In genomic region chr3:53324011-53324544, GRCh38 we compare ENCODE assay signal across 27 cellular contexts. TPM values are rescaled to one million over a fixed set of nuclear protein-coding genes. Genes with fewer than 3 reads are reported as not detected.
DNase-seq lines count a peak whose midpoint lies in the region; ATAC-seq and TF ChIP-seq lines count a peak whose summit lies in the region.
"Had no signal": no experiment of that assay in that cellular context is flagged by ENCODE, and none has a peak within 500 bp of the region (broad histone marks: within the 10 kb centered on the region; RNA-seq: fewer than 3 reads in every experiment).

No MANE protein-coding gene starts in this region.

- H4K20me1 ChIP-seq in H9 (ENCODE audit: control insufficient read depth, insufficient read depth, insufficient read length): no peaks in the 10 kb centered on the region

- no peak overlapping the region for H2BK12ac ChIP-seq in H9 (ENCODE audit: insufficient read length, low read depth, low read length)

- no peak overlapping the region for H2BK120ac ChIP-seq in H9 (ENCODE audit: low read depth, low read length, poor library complexity, severe bottlenecking)

- no peak overlapping the region for H3K4me3 Mint-ChIP-seq in H9
- no peak overlapping the region for H3K4me3 Mint-ChIP-seq in CD8-positive, alpha-beta T cell
- H3K4me3 Mint-ChIP-seq in MCF 10A (ENCODE audit: unreplicated experiment): no peak overlapping the region
- H3K4me3 Mint-ChIP-seq: activated CD4-positive, alpha-beta T cell treated with anti-CD3 and anti-CD28 coated beads, Interleukin-2, amount 10 ng/mL, durations not matched to agents 24 days and 14 days; activated naive CD8-positive, alpha-beta T cell treated with anti-CD3 and anti-CD28 coated beads, Interleukin-2, amount 50 U/mL, for 24 hours; activated T-cell treated with anti-CD3 and anti-CD28 coated beads, Interleukin-2, amount 50 U/mL, for 24 hours; HFFc6; stimulated activated naive CD8-positive, alpha-beta T cell treated with anti-CD3 and anti-CD28 coated beads, Interleukin-15, amount 100 ng/mL, for 72 hours had no signal

- H3K4ac ChIP-seq in H9 (ENCODE audit: low read depth, low read length): no peak overlapping the region

- peaks cover 0 to 8% of the 10 kb centered on the region in 2 donors for H3K36me3 ChIP-seq in gastrocnemius medialis
- no peaks in the 10 kb centered on the region for H3K36me3 ChIP-seq in CD8-positive, alpha-beta T cell (ENCODE audit: insufficient read depth, low read length)
- H3K36me3 ChIP-seq in tibial artery: peaks cover under 1 to 32% (median 8%) of the 10 kb centered on the region in 3 donors

- peaks cover 3% of the 10 kb centered on the region for H3K79me1 ChIP-seq in H9 (ENCODE audit: insufficient read depth, low read depth, low read length, poor library complexity, severe bottlenecking)

- no peak overlapping the region for H2BK15ac ChIP-seq in H9 (ENCODE audit: low read depth, low read length)

- in situ Hi-C loops in gastrocnemius medialis (cut with MboI; ENCODE audit: low sequenced_read_pairs in 4 of 4): no loop called here

- peaks cover 15 to 37% (median 26%) of the 10 kb centered on the region in 3 experiments for H3K36me3 Mint-ChIP-seq in H9 (ENCODE audit: insufficient read depth in 1 of 3, low read depth in 3 of 3)
- H3K36me3 Mint-ChIP-seq in CD8-positive, alpha-beta T cell: peaks cover 46% of the 10 kb centered on the region
- H3K36me3 Mint-ChIP-seq in MCF 10A (ENCODE audit: insufficient read depth, unreplicated experiment): peaks cover 58% of the 10 kb centered on the region

- no TSS peak for BruUV-seq in MCF 10A (replicated peaks; lab: Mats Ljungman, UMichigan)

- no peak overlapping the region for H2BK20ac ChIP-seq in H9 (ENCODE audit: low read depth, low read length, poor library complexity, severe bottlenecking)

- intact Hi-C loops in right cardiac atrium (cut with DNase I): no loop called here
- intact Hi-C loops in gastrocnemius medialis (cut with DNase I; ENCODE audit: low total_unique reads): no loop called here
- intact Hi-C loops in CD8-positive, alpha-beta T cell (cut with DNase I, micrococcal nuclease): no loop called here
- intact Hi-C loops in tibial artery (cut with DNase I; ENCODE audit: low total_unique reads): no loop called here
- intact Hi-C loops in MCF 10A (cut with micrococcal nuclease): no loop called here

- H2BK5ac ChIP-seq in H9 (ENCODE audit: insufficient read length, low read length): no peak overlapping the region

- no peak overlapping the region for H3K18ac ChIP-seq in H9 (ENCODE audit: insufficient read length, low read depth, low read length)

- no peak overlapping the region for H3K4me2 ChIP-seq in H9 (ENCODE audit: insufficient read depth, insufficient read length, low read length)
- H3K4me2 ChIP-seq: BLaER1 treated with 17β-estradiol and CSF1 and Interleukin-3, amounts not matched to agents 10 nM and 100 nM had no signal

- no peak overlapping the region for H3K27ac ChIP-seq in H9 (ENCODE audit: insufficient read length, low read depth, low read length)
- H3K27ac ChIP-seq in right cardiac atrium (ENCODE audit: low read length): peak overlapping the region; percentile 43
- H3K27ac ChIP-seq in gastrocnemius medialis: peak overlapping the region; percentile 44 to 74 (median 50)
- H3K27ac ChIP-seq in CD8-positive, alpha-beta T cell (ENCODE audit: low read depth, low read length): no peak overlapping the region
- H3K27ac ChIP-seq in tibial artery: no peak overlapping the region
- H3K27ac ChIP-seq: BLaER1 treated with 17β-estradiol and CSF1 and Interleukin-3, amounts not matched to agents 10 nM and 100 nM; HL-60; transverse colon had no signal

- H3K4me1 Mint-ChIP-seq in H9: no peaks in the 10 kb centered on the region
- H3K4me1 Mint-ChIP-seq in CD8-positive, alpha-beta T cell (ENCODE audit: low read depth): peaks cover 42% of the 10 kb centered on the region
- no peaks in the 10 kb centered on the region for H3K4me1 Mint-ChIP-seq in MCF 10A (ENCODE audit: insufficient read depth, unreplicated experiment)

- no CpG with 5 or more reads among the region's 5 CpGs for WGBS in H9 (ENCODE audit: extremely low coverage, insufficient read length, low lambda C conversion rate)
- WGBS in right cardiac atrium: 30% methylated on average over 5 of the region's 5 CpGs

- H3K27me3 Mint-ChIP-seq in H9 (ENCODE audit: low read depth) (no peaks in the 10 kb centered on the region), MCF 10A (ENCODE audit: insufficient read depth, unreplicated experiment) (no peaks in the 10 kb centered on the region)
- no peaks in the 10 kb centered on the region for H3K27me3 Mint-ChIP-seq in CD8-positive, alpha-beta T cell (ENCODE audit: low read depth)
- H3K27me3 Mint-ChIP-seq: activated CD4-positive, alpha-beta T cell treated with anti-CD3 and anti-CD28 coated beads, Interleukin-2, amount 10 ng/mL, durations not matched to agents 24 days and 14 days; activated naive CD8-positive, alpha-beta T cell treated with anti-CD3 and anti-CD28 coated beads, Interleukin-2, amount 50 U/mL, for 24 hours; activated T-cell treated with anti-CD3 and anti-CD28 coated beads, Interleukin-2, amount 50 U/mL, for 24 hours; stimulated activated naive CD8-positive, alpha-beta T cell treated with anti-CD3 and anti-CD28 coated beads, Interleukin-15, amount 100 ng/mL, for 72 hours had no signal

- POLR2A ChIA-PET in CD8-positive, alpha-beta T cell (lab: Charles Lee): no interaction called here
- POLR2A ChIA-PET in MCF 10A (lab: Yijun Ruan, JAX): interaction anchor here (1.3 kb wide), 1 partner anchor 17 kb away, joined by 3 read pairs; no protein-coding TSS in a partner anchor

- no peak overlapping the region for H3K56ac ChIP-seq in H9 (ENCODE audit: insufficient read length, low read depth, low read length)

- H3K4me3 ChIP-seq in right cardiac atrium (ENCODE audit: low read length) (no peak overlapping the region), gastrocnemius medialis (no peak overlapping the region), tibial artery (no peak overlapping the region)
- H3K4me3 ChIP-seq in CD8-positive, alpha-beta T cell (ENCODE audit: low read depth, low read length): no peak overlapping the region
- H3K4me3 ChIP-seq: BLaER1 treated with 17β-estradiol and CSF1 and Interleukin-3, amounts not matched to agents 10 nM and 100 nM; transverse colon had no signal

- no peaks in the 10 kb centered on the region for H3K23me2 ChIP-seq in H9 (ENCODE audit: insufficient read length, low read depth, low read length, poor library complexity, severe bottlenecking)

- no peak overlapping the region for H4K91ac ChIP-seq in H9 (ENCODE audit: insufficient read length, low read depth, low read length)

- no peak for TF ChIP-seq POLR2A in gastrocnemius medialis (IDR thresholded peaks at IDR 0.05)

- no peak for TF ChIP-seq CTCF in H9 (conservative IDR thresholded peaks at IDR 0.05)
- no peak for TF ChIP-seq CTCF in gastrocnemius medialis (IDR thresholded peaks at IDR 0.05 in 4 of 5, conservative IDR thresholded peaks at IDR 0.05 in 1 of 5)
- TF ChIP-seq CTCF in CD8-positive, alpha-beta T cell (IDR thresholded peaks at IDR 0.05): no peak
- TF ChIP-seq CTCF in tibial artery (IDR thresholded peaks at IDR 0.05): no peak
- no peak for TF ChIP-seq CTCF in MCF 10A (IDR thresholded peaks at IDR 0.05; ENCODE audit: unreplicated experiment)

- no peak overlapping the region for H3K9ac ChIP-seq in H9 (ENCODE audit: extremely low read depth, insufficient read length, low read length)
- H3K9ac ChIP-seq: BLaER1 treated with 17β-estradiol and CSF1 and Interleukin-3, amounts not matched to agents 10 nM and 100 nM had no signal

- CTCF ChIA-PET in CD8-positive, alpha-beta T cell (lab: Charles Lee): interaction anchor here (0.9 to 1.6 kb wide), 2 partner anchors 9 to 27 kb away, joined by 3 to 4 read pairs; no protein-coding TSS in a partner anchor
- CTCF ChIA-PET in MCF 10A (lab: Yijun Ruan, JAX): interaction anchor here (0.6 to 1.6 kb wide), 6 partner anchors 22 to 562 kb away, joined by 3 to 5 read pairs (median 3); partner anchors contain the start of gene DCP1A

- H3K27me3 ChIP-seq in H9 (ENCODE audit: insufficient read depth, low read length) (no peaks in the 10 kb centered on the region), right cardiac atrium (ENCODE audit: control insufficient read depth, insufficient read depth) (no peaks in the 10 kb centered on the region), gastrocnemius medialis (no peaks in the 10 kb centered on the region), tibial artery (no peaks in the 10 kb centered on the region)
- H3K27me3 ChIP-seq in CD8-positive, alpha-beta T cell (ENCODE audit: insufficient read depth, low read length): no peaks in the 10 kb centered on the region
- H3K27me3 ChIP-seq: BLaER1 treated with 17β-estradiol and CSF1 and Interleukin-3, amounts not matched to agents 10 nM and 100 nM; transverse colon had no signal

- no peak overlapping the region for H2AFZ ChIP-seq in H9 (ENCODE audit: low read length)

- peak; percentile 68 to 81 for ATAC-seq in right cardiac atrium
- ATAC-seq in gastrocnemius medialis: peak; percentile 35 to 51
- no peak for ATAC-seq in CD8-positive, alpha-beta T cell
- ATAC-seq: activated naive CD8-positive, alpha-beta T cell treated with anti-CD3 and anti-CD28 coated beads, Interleukin-2, amount 50 U/mL, for 24 hours; HepG2; stimulated activated naive CD8-positive, alpha-beta T cell treated with anti-CD3 and anti-CD28 coated beads, Interleukin-15, amount 100 ng/mL, for 72 hours had no signal

- no peak overlapping the region for H3K14ac ChIP-seq in H9 (ENCODE audit: insufficient read depth, low read length)

- H3K79me2 ChIP-seq in H9 (ENCODE audit: insufficient read depth, low read length): no peaks in the 10 kb centered on the region

- H3K9me3 Mint-ChIP-seq in H9 (peaks cover 7% of the 10 kb centered on the region in 2 experiments), MCF 10A (ENCODE audit: unreplicated experiment) (no peaks in the 10 kb centered on the region)
- H3K9me3 Mint-ChIP-seq in CD8-positive, alpha-beta T cell: no peaks in the 10 kb centered on the region
- H3K9me3 Mint-ChIP-seq: activated CD4-positive, alpha-beta T cell treated with anti-CD3 and anti-CD28 coated beads, Interleukin-2, amount 10 ng/mL, durations not matched to agents 24 days and 14 days; activated naive CD8-positive, alpha-beta T cell treated with anti-CD3 and anti-CD28 coated beads, Interleukin-2, amount 50 U/mL, for 24 hours; activated T-cell treated with anti-CD3 and anti-CD28 coated beads, Interleukin-2, amount 50 U/mL, for 24 hours; HFFc6; stimulated activated naive CD8-positive, alpha-beta T cell treated with anti-CD3 and anti-CD28 coated beads, Interleukin-15, amount 100 ng/mL, for 72 hours had no signal

- no peak overlapping the region for H4K5ac ChIP-seq in H9 (ENCODE audit: insufficient read length, low read depth, low read length)

- no peak for DNase-seq in H9
- DNase-seq in cerebellar cortex (ENCODE audit: low spot score): peak; percentile 21
- DNase-seq in right cardiac atrium: peak in 1 of 3 donors; percentile 66
- peak; percentile 44 to 80 for DNase-seq in gastrocnemius medialis
- DNase-seq in CD8-positive, alpha-beta T cell: no peak
- DNase-seq in NCI-H1092 (lab: John Stamatoyannopoulos, UW): no peak
- DNase-seq in tibial artery: no peak
- DNase-seq in MCF 10A (ENCODE audit: unreplicated experiment): no peak
- DNase-seq: activated CD4-positive, alpha-beta T cell treated with anti-CD3 and anti-CD28 coated beads, Interleukin-2, amount 10 ng/mL, durations not matched to agents 24 days and 14 days; activated naive CD8-positive, alpha-beta T cell treated with anti-CD3 and anti-CD28 coated beads, Interleukin-2, amount 50 U/mL, for 24 hours; activated T-cell treated with anti-CD3 and anti-CD28 coated beads, Interleukin-2, amount 50 U/mL, for 24 hours; Calu3; DND-41; HFFc6; NCI-H1048; NCI-H187 treated with DMSO at 0.1 percent for 48 hours; NCI-H2171 treated with DMSO at 0.1 percent for 48 hours; NCI-H524 treated with DMSO at 0.1 percent for 48 hours; SIG-M5; small intestine; stimulated activated CD4-positive, alpha-beta T cell treated with anti-CD3 and anti-CD28 coated beads, Interleukin-1b, Interleukin-23, amount 100 ng/mL, for 48 hours; stimulated activated CD8-positive, alpha-beta memory T cell treated with anti-CD3 and anti-CD28 coated beads, Interleukin-4, amount 100 ng/mL, for 48 hours; stimulated activated naive CD8-positive, alpha-beta T cell treated with anti-CD3 and anti-CD28 coated beads, Interleukin-15, amount 100 ng/mL, for 72 hours; transverse colon had no signal

- no peak overlapping the region for H4K8ac ChIP-seq in H9 (replicated peaks; ENCODE audit: insufficient read length, low read depth, low read length)

- H3K4me1 ChIP-seq in H9 (ENCODE audit: insufficient read depth, low read length) (no peaks in the 10 kb centered on the region), right cardiac atrium (ENCODE audit: control insufficient read depth, insufficient read depth, low read length) (peaks cover 4% of the 10 kb centered on the region), gastrocnemius medialis (peaks cover 49 to 59% of the 10 kb centered on the region in 2 donors), tibial artery (peaks cover 0 to 40% (median 3%) of the 10 kb centered on the region in 4 donors)
- H3K4me1 ChIP-seq in CD8-positive, alpha-beta T cell (ENCODE audit: insufficient read depth, low read length): no peaks in the 10 kb centered on the region

- no peak overlapping the region for H3K23ac ChIP-seq in H9 (ENCODE audit: insufficient read length, low read depth, low read length)

- H3K27ac Mint-ChIP-seq in H9 (peak overlapping the region in 2 of 3 experiments; percentile 32 to 80; a peak in 1 of 7 replicates), MCF 10A (ENCODE audit: low read depth, unreplicated experiment) (no peak overlapping the region)
- no peak overlapping the region for H3K27ac Mint-ChIP-seq in CD8-positive, alpha-beta T cell
- H3K27ac Mint-ChIP-seq: activated CD4-positive, alpha-beta T cell treated with anti-CD3 and anti-CD28 coated beads, Interleukin-2, amount 10 ng/mL, durations not matched to agents 24 days and 14 days; activated naive CD8-positive, alpha-beta T cell treated with anti-CD3 and anti-CD28 coated beads, Interleukin-2, amount 50 U/mL, for 24 hours; activated T-cell treated with anti-CD3 and anti-CD28 coated beads, Interleukin-2, amount 50 U/mL, for 24 hours; HFFc6; stimulated activated naive CD8-positive, alpha-beta T cell treated with anti-CD3 and anti-CD28 coated beads, Interleukin-15, amount 100 ng/mL, for 72 hours had no signal

- no peak overlapping the region for H2AK5ac ChIP-seq in H9 (ENCODE audit: insufficient read length, low read length)

- no peak overlapping the region for H3T11ph ChIP-seq in H9 (ENCODE audit: low read length)

- H3K9me3 ChIP-seq in H9 (ENCODE audit: control insufficient read depth, low read depth, low read length) (peaks cover 6% of the 10 kb centered on the region), right cardiac atrium (ENCODE audit: control insufficient read depth, low read length) (no peaks in the 10 kb centered on the region), gastrocnemius medialis (no peaks in the 10 kb centered on the region), tibial artery (no peaks in the 10 kb centered on the region)
- H3K9me3 ChIP-seq in CD8-positive, alpha-beta T cell (ENCODE audit: low read length): no peaks in the 10 kb centered on the region
- H3K9me3 ChIP-seq: transverse colon had no signal

RNA-seq across cellular contexts. Expression of gene DCP1A, which starts 23.3 kb away (rescaled TPM):
- total RNA-seq in H9 (2021) (17.2 and 17.8 TPM in 2 replicates), right cardiac atrium (10 to 100 TPM; 21.6 to 28.7 (median 22.1) TPM), gastrocnemius medialis (10 to 100 TPM; 10.9 to 18.4 (median 15.2) TPM), MCF 10A (2022) (22.1 and 23.6 TPM in 2 replicates)
- 6.0 TPM for polyA plus RNA-seq in right cardiac atrium
- total RNA-seq in CD8-positive, alpha-beta T cell: 10 to 100 TPM; 71.8 to 80.4 TPM

Comparison
In these comparisons a context has a peak if more than half of its experiments do, and no peak if none do; other contexts are left out.
1. DNase-seq: peak in cerebellar cortex (single experiment) and gastrocnemius medialis (2 of 2); none in H9 (single experiment), CD8-positive, alpha-beta T cell (0 of 7), NCI-H1092 (single experiment), tibial artery (0 of 2) and MCF 10A (single experiment).
2. H3K27ac ChIP-seq: peak in right cardiac atrium (single experiment) and gastrocnemius medialis (4 of 4); none in H9 (single experiment), CD8-positive, alpha-beta T cell (single experiment) and tibial artery (0 of 2).
3. H3K27ac Mint-ChIP-seq: peak in H9 (2 of 3); none in CD8-positive, alpha-beta T cell (single experiment) and MCF 10A (single experiment).